Comparison of ENCODE assay signal across 1 cellular context in the genomic region with DNA sequence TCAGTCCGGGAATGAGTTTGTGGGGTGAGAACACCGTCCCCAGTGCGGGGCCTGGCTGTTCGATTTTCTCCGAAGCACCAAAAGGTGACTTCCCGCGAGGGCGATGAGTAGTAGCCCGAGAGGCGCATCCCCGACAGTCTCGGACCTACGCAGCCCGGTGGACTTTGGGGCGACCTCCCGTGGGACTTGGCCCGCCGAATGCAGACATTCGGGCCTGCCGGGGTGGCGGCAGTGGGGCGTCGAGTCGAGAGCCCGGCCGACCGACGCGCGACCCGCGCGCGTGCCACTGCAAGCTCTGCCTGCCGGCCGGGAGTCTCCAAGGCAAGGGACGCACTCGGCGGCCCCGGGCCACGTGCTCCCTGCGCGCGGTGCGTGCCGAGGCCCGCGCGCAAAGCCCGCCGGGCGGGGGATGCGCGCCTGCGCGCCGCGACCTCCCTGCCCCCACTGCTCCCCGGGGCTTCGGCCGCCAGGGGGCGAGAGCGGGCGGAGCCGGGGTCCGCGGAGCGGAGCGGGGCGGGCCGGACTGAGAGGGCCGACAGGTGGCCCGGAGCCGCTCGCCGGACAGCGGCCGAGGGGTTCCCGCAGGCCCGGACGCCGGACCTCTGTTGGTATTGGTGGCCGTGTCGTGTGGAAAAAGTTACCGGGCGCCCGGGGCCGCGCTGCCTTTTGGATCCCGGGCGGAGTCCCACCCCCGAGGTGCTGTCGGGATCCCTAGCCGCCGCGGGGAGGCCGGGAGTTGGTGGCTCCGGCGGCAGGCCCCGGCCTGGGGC.
A peak's percentile ranks its signal among the peaks of the same experiment; 100 is the strongest.
TF ChIP-seq lines count a peak whose summit lies in the region.

No MANE protein-coding gene starts in this region.

TF ChIP-seq in GM12878, 131 proteins besides CTCF, POLR2A, EP300 and RAD21 (continued from another document and continues in another):
- TF ChIP-seq, protein P1, sequence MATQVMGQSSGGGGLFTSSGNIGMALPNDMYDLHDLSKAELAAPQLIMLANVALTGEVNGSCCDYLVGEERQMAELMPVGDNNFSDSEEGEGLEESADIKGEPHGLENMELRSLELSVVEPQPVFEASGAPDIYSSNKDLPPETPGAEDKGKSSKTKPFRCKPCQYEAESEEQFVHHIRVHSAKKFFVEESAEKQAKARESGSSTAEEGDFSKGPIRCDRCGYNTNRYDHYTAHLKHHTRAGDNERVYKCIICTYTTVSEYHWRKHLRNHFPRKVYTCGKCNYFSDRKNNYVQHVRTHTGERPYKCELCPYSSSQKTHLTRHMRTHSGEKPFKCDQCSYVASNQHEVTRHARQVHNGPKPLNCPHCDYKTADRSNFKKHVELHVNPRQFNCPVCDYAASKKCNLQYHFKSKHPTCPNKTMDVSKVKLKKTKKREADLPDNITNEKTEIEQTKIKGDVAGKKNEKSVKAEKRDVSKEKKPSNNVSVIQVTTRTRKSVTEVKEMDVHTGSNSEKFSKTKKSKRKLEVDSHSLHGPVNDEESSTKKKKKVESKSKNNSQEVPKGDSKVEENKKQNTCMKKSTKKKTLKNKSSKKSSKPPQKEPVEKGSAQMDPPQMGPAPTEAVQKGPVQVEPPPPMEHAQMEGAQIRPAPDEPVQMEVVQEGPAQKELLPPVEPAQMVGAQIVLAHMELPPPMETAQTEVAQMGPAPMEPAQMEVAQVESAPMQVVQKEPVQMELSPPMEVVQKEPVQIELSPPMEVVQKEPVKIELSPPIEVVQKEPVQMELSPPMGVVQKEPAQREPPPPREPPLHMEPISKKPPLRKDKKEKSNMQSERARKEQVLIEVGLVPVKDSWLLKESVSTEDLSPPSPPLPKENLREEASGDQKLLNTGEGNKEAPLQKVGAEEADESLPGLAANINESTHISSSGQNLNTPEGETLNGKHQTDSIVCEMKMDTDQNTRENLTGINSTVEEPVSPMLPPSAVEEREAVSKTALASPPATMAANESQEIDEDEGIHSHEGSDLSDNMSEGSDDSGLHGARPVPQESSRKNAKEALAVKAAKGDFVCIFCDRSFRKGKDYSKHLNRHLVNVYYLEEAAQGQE (IDR thresholded peaks at IDR 0.05; ENCODE audit: low read depth, low read length) = peak; percentile 39; the same call in 1 of the 2 replicates
- TF ChIP-seq ZNF207 (IDR thresholded peaks at IDR 0.05; ENCODE audit: borderline replicate concordance) (0 out of 2 replicates have a peak, but pooled peaks have one; percentile 20), CBX5 (IDR thresholded peaks at IDR 0.05; ENCODE audit: low read depth) (no peak), IKZF1 (conservative IDR thresholded peaks at IDR 0.05) (peak; percentile 88), BACH1 (IDR thresholded peaks at IDR 0.05; ENCODE audit: borderline replicate concordance) (peak; percentile 93), FOS (IDR thresholded peaks at IDR 0.05; ENCODE audit: borderline replicate concordance, extremely low read depth, insufficient read length) (no peak), MXI1 (IDR thresholded peaks at IDR 0.05; ENCODE audit: low read depth, low read length) (peak; percentile 99), SMAD1 (IDR thresholded peaks at IDR 0.05; ENCODE audit: low read depth, partially characterized antibody) (peak; percentile 83), TCF3 (IDR thresholded peaks at IDR 0.05; ENCODE audit: borderline replicate concordance, insufficient read depth, low read depth, low read length) (peak; percentile 59; the same call in 1 of the 2 replicates), SMAD5 (IDR thresholded peaks at IDR 0.05; ENCODE audit: low read depth) (peak; percentile 62; the same call in 1 of the 2 replicates), POLR2AphosphoS2 (IDR thresholded peaks at IDR 0.05; ENCODE audit: low read depth, low read length) (peak; percentile 68), POLR2AphosphoS5 (IDR thresholded peaks at IDR 0.05; ENCODE audit: low read length) (peak; percentile 93), CEBPB (IDR thresholded peaks at IDR 0.05; ENCODE audit: borderline replicate concordance in 1 of 2, low read depth in 2 of 2, low read length in 2 of 2) (no peak), ZNF622 (IDR thresholded peaks at IDR 0.05) (no peak), ZZZ3 (IDR thresholded peaks at IDR 0.05; ENCODE audit: control insufficient read depth, insufficient read length, low read depth) (no peak), HDAC2 (IDR thresholded peaks at IDR 0.05) (no peak), SRF (IDR thresholded peaks at IDR 0.05; ENCODE audit: low read depth in 2 of 2, low read length in 2 of 2) (0 out of 4 replicates have a peak, but pooled peaks of 1 of the 2 experiments have one; percentile 21), BMI1 (IDR thresholded peaks at IDR 0.05; ENCODE audit: borderline replicate concordance) (no peak), FOXK2 (IDR thresholded peaks at IDR 0.05) (no peak), GABPA (IDR thresholded peaks at IDR 0.05; ENCODE audit: low read depth) (no peak), NR2F1 (conservative IDR thresholded peaks at IDR 0.05) (peak; percentile 81), BCL11A (IDR thresholded peaks at IDR 0.05; ENCODE audit: low read depth, low read length) (no peak; the same call in 1 of the 2 replicates), PAX5 (IDR thresholded peaks at IDR 0.05; ENCODE audit: borderline replicate concordance, low read depth, low read length) (peak; percentile 83), RUNX3 (IDR thresholded peaks at IDR 0.05; ENCODE audit: low read length) (no peak), KDM1A (IDR thresholded peaks at IDR 0.05; ENCODE audit: borderline replicate concordance) (no peak)
- TF ChIP-seq, protein P2, sequence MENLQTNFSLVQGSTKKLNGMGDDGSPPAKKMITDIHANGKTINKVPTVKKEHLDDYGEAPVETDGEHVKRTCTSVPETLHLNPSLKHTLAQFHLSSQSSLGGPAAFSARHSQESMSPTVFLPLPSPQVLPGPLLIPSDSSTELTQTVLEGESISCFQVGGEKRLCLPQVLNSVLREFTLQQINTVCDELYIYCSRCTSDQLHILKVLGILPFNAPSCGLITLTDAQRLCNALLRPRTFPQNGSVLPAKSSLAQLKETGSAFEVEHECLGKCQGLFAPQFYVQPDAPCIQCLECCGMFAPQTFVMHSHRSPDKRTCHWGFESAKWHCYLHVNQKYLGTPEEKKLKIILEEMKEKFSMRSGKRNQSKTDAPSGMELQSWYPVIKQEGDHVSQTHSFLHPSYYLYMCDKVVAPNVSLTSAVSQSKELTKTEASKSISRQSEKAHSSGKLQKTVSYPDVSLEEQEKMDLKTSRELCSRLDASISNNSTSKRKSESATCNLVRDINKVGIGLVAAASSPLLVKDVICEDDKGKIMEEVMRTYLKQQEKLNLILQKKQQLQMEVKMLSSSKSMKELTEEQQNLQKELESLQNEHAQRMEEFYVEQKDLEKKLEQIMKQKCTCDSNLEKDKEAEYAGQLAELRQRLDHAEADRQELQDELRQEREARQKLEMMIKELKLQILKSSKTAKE (IDR thresholded peaks at IDR 0.05; ENCODE audit: low read depth, poor library complexity, severe bottlenecking) = no peak
- TF ChIP-seq, protein P3, sequence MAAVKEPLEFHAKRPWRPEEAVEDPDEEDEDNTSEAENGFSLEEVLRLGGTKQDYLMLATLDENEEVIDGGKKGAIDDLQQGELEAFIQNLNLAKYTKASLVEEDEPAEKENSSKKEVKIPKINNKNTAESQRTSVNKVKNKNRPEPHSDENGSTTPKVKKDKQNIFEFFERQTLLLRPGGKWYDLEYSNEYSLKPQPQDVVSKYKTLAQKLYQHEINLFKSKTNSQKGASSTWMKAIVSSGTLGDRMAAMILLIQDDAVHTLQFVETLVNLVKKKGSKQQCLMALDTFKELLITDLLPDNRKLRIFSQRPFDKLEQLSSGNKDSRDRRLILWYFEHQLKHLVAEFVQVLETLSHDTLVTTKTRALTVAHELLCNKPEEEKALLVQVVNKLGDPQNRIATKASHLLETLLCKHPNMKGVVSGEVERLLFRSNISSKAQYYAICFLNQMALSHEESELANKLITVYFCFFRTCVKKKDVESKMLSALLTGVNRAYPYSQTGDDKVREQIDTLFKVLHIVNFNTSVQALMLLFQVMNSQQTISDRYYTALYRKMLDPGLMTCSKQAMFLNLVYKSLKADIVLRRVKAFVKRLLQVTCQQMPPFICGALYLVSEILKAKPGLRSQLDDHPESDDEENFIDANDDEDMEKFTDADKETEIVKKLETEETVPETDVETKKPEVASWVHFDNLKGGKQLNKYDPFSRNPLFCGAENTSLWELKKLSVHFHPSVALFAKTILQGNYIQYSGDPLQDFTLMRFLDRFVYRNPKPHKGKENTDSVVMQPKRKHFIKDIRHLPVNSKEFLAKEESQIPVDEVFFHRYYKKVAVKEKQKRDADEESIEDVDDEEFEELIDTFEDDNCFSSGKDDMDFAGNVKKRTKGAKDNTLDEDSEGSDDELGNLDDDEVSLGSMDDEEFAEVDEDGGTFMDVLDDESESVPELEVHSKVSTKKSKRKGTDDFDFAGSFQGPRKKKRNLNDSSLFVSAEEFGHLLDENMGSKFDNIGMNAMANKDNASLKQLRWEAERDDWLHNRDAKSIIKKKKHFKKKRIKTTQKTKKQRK (IDR thresholded peaks at IDR 0.05; ENCODE audit: low read depth, low read length) = no peak
- TF ChIP-seq, protein P4, sequence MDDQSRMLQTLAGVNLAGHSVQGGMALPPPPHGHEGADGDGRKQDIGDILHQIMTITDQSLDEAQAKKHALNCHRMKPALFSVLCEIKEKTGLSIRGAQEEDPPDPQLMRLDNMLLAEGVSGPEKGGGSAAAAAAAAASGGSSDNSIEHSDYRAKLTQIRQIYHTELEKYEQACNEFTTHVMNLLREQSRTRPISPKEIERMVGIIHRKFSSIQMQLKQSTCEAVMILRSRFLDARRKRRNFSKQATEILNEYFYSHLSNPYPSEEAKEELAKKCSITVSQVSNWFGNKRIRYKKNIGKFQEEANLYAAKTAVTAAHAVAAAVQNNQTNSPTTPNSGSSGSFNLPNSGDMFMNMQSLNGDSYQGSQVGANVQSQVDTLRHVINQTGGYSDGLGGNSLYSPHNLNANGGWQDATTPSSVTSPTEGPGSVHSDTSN (IDR thresholded peaks at IDR 0.05; ENCODE audit: insufficient replicate concordance, low read depth, low read length) = peak; percentile 2
- TF ChIP-seq, protein P5, sequence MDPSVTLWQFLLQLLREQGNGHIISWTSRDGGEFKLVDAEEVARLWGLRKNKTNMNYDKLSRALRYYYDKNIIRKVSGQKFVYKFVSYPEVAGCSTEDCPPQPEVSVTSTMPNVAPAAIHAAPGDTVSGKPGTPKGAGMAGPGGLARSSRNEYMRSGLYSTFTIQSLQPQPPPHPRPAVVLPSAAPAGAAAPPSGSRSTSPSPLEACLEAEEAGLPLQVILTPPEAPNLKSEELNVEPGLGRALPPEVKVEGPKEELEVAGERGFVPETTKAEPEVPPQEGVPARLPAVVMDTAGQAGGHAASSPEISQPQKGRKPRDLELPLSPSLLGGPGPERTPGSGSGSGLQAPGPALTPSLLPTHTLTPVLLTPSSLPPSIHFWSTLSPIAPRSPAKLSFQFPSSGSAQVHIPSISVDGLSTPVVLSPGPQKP (IDR thresholded peaks at IDR 0.05; ENCODE audit: low read depth, low read length) = no peak
- TF ChIP-seq, protein P6, sequence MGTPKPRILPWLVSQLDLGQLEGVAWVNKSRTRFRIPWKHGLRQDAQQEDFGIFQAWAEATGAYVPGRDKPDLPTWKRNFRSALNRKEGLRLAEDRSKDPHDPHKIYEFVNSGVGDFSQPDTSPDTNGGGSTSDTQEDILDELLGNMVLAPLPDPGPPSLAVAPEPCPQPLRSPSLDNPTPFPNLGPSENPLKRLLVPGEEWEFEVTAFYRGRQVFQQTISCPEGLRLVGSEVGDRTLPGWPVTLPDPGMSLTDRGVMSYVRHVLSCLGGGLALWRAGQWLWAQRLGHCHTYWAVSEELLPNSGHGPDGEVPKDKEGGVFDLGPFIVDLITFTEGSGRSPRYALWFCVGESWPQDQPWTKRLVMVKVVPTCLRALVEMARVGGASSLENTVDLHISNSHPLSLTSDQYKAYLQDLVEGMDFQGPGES (IDR thresholded peaks at IDR 0.05) = 0 out of 2 replicates have a peak, but pooled peaks have one; percentile 8
- TF ChIP-seq, protein P7, sequence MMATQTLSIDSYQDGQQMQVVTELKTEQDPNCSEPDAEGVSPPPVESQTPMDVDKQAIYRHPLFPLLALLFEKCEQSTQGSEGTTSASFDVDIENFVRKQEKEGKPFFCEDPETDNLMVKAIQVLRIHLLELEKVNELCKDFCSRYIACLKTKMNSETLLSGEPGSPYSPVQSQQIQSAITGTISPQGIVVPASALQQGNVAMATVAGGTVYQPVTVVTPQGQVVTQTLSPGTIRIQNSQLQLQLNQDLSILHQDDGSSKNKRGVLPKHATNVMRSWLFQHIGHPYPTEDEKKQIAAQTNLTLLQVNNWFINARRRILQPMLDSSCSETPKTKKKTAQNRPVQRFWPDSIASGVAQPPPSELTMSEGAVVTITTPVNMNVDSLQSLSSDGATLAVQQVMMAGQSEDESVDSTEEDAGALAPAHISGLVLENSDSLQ (IDR thresholded peaks at IDR 0.05) = no peak
- TF ChIP-seq, protein P8, sequence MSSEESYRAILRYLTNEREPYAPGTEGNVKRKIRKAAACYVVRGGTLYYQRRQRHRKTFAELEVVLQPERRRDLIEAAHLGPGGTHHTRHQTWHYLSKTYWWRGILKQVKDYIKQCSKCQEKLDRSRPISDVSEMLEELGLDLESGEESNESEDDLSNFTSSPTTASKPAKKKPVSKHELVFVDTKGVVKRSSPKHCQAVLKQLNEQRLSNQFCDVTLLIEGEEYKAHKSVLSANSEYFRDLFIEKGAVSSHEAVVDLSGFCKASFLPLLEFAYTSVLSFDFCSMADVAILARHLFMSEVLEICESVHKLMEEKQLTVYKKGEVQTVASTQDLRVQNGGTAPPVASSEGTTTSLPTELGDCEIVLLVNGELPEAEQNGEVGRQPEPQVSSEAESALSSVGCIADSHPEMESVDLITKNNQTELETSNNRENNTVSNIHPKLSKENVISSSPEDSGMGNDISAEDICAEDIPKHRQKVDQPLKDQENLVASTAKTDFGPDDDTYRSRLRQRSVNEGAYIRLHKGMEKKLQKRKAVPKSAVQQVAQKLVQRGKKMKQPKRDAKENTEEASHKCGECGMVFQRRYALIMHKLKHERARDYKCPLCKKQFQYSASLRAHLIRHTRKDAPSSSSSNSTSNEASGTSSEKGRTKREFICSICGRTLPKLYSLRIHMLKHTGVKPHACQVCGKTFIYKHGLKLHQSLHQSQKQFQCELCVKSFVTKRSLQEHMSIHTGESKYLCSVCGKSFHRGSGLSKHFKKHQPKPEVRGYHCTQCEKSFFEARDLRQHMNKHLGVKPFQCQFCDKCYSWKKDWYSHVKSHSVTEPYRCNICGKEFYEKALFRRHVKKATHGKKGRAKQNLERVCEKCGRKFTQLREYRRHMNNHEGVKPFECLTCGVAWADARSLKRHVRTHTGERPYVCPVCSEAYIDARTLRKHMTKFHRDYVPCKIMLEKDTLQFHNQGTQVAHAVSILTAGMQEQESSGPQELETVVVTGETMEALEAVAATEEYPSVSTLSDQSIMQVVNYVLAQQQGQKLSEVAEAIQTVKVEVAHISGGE (CRISPR knock-in tag; IDR thresholded peaks at IDR 0.05) = no peak
- TF ChIP-seq, protein P9, sequence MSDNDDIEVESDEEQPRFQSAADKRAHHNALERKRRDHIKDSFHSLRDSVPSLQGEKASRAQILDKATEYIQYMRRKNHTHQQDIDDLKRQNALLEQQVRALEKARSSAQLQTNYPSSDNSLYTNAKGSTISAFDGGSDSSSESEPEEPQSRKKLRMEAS (IDR thresholded peaks at IDR 0.05; ENCODE audit: low read depth, low read length) = peak; percentile 99
- TF ChIP-seq, protein P10, sequence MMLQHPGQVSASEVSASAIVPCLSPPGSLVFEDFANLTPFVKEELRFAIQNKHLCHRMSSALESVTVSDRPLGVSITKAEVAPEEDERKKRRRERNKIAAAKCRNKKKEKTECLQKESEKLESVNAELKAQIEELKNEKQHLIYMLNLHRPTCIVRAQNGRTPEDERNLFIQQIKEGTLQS (IDR thresholded peaks at IDR 0.05; ENCODE audit: borderline replicate concordance, extremely low read depth, low read depth, low read length) = peak; percentile 63; the same call in 1 of the 2 replicates
- TF ChIP-seq, protein P11, sequence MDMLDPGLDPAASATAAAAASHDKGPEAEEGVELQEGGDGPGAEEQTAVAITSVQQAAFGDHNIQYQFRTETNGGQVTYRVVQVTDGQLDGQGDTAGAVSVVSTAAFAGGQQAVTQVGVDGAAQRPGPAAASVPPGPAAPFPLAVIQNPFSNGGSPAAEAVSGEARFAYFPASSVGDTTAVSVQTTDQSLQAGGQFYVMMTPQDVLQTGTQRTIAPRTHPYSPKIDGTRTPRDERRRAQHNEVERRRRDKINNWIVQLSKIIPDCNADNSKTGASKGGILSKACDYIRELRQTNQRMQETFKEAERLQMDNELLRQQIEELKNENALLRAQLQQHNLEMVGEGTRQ (IDR thresholded peaks at IDR 0.05; ENCODE audit: borderline replicate concordance, low read depth, low read length) = peak; percentile 76
